In genomic region chr10:19663344-19663743, GRCh38 we compare ENCODE assay signal across 17 cellular contexts.
DNase-seq lines count a peak whose midpoint lies in the region; ATAC-seq and TF ChIP-seq lines count a peak whose summit lies in the region.
"Had no signal": no experiment of that assay in that cellular context is flagged by ENCODE, and none has a peak within 500 bp of the region (broad histone marks: within the 10 kb centered on the region; RNA-seq: fewer than 3 reads in every experiment).

No MANE protein-coding gene starts in this region.

- H3K79me2 ChIP-seq in GM23338 (replicated peaks; ENCODE audit: insufficient read depth): no peaks in the 10 kb centered on the region

- H3K4me1 Mint-ChIP-seq in GM23338: no peaks in the 10 kb centered on the region
- H3K4me1 Mint-ChIP-seq in progenitor cell of endocrine pancreas (ENCODE audit: low read depth): peaks cover 6% of the 10 kb centered on the region

- H3K9me2 ChIP-seq in GM23338 (ENCODE audit: insufficient read depth): no peaks in the 10 kb centered on the region

- no peaks in the 10 kb centered on the region for H3F3A ChIP-seq in GM23338 (replicated peaks; ENCODE audit: low read depth)

- no peak overlapping the region for H2AFZ ChIP-seq in GM23338

- TF ChIP-seq CTCF in GM23338 (conservative IDR thresholded peaks at IDR 0.05; ENCODE audit: low read depth in 2 of 2) (peak; percentile 51 to 53), epithelial cell of proximal tubule (conservative IDR thresholded peaks at IDR 0.05; ENCODE audit: low read depth, low read length) (peak; percentile 42), progenitor cell of endocrine pancreas (IDR thresholded peaks at IDR 0.05; ENCODE audit: unreplicated experiment) (no peak)

- no peaks in the 10 kb centered on the region for H3K4me1 ChIP-seq in GM23338 (ENCODE audit: insufficient read depth)
- H3K4me1 ChIP-seq in SJCRH30: no peaks in the 10 kb centered on the region
- H3K4me1 ChIP-seq: BE2C had no signal

- H4K20me1 ChIP-seq in GM23338 (replicated peaks; ENCODE audit: insufficient read depth): no peaks in the 10 kb centered on the region

- no peaks in the 10 kb centered on the region for H3K27me3 Mint-ChIP-seq in GM23338 (ENCODE audit: insufficient read depth, low read depth, poor library complexity)
- H3K27me3 Mint-ChIP-seq in progenitor cell of endocrine pancreas: peaks cover 5% of the 10 kb centered on the region

- H3K4me3 ChIP-seq in GM23338: no peak overlapping the region
- no peak overlapping the region for H3K4me3 ChIP-seq in epithelial cell of proximal tubule (ENCODE audit: low read depth, low read length)
- no peak overlapping the region for H3K4me3 ChIP-seq in SJCRH30
- H3K4me3 ChIP-seq: MG63 had no signal

- H3K36me3 ChIP-seq in GM23338 (ENCODE audit: insufficient read depth): no peaks in the 10 kb centered on the region
- H3K36me3 ChIP-seq in SJCRH30: no peaks in the 10 kb centered on the region
- H3K36me3 ChIP-seq: BE2C, MG63 had no signal

- no peaks in the 10 kb centered on the region; the same call in 2 of the 3 replicates for H3K9me3 Mint-ChIP-seq in GM23338
- H3K9me3 Mint-ChIP-seq in progenitor cell of endocrine pancreas (ENCODE audit: low read depth): peaks cover 6% of the 10 kb centered on the region

- peak; percentile 13 for DNase-seq in GM23338 (ENCODE audit: low spot score)
- peak; percentile 42 for DNase-seq in OCI-M1 (lab: John Stamatoyannopoulos, UW)
- DNase-seq in epithelial cell of proximal tubule (ENCODE audit: low read depth): no peak
- no peak for DNase-seq in progenitor cell of endocrine pancreas (ENCODE audit: low spot score, unreplicated experiment)
- DNase-seq in foreskin melanocyte: no peak
- DNase-seq in SJCRH30: no peak
- DNase-seq: BE2C; CD8-positive, alpha-beta T cell; DMS79 treated with DMSO at 0.1 percent for 48 hours; MG63; NCI-H1105 treated with DMSO at 0.1 percent for 48 hours; NCI-H187; NCI-H69; NK-92 treated with Interleukin-12 subunit alpha and Interleukin-12 subunit beta, amount 100 ng/mL, for 24 hours; RPMI8226; SIG-M5 had no signal

- ATAC-seq in GM23338: no peak
- ATAC-seq in HG02938 (IDR thresholded peaks at IDR 0.05; ENCODE audit: unreplicated experiment): no peak
- ATAC-seq: CD8-positive, alpha-beta T cell had no signal

- H3K27ac ChIP-seq in GM23338 (ENCODE audit: low read depth) (no peak overlapping the region), SJCRH30 (no peak overlapping the region)

- no peak overlapping the region for H3K4me2 ChIP-seq in GM23338

- no peak overlapping the region for H3K4me3 Mint-ChIP-seq in GM23338
- no peak overlapping the region for H3K4me3 Mint-ChIP-seq in progenitor cell of endocrine pancreas (ENCODE audit: low read depth)
- H3K4me3 Mint-ChIP-seq: CD8-positive, alpha-beta T cell had no signal

- no peaks in the 10 kb centered on the region for H3K27me3 ChIP-seq in GM23338 (ENCODE audit: insufficient read depth)
- no peaks in the 10 kb centered on the region for H3K27me3 ChIP-seq in SJCRH30
- H3K27me3 ChIP-seq: BE2C, MG63 had no signal

- H3K36me3 Mint-ChIP-seq in GM23338 (ENCODE audit: low read depth): no peaks in the 10 kb centered on the region
- no peaks in the 10 kb centered on the region for H3K36me3 Mint-ChIP-seq in progenitor cell of endocrine pancreas (ENCODE audit: insufficient read depth)
- H3K36me3 Mint-ChIP-seq: CD8-positive, alpha-beta T cell had no signal

- H3K27ac Mint-ChIP-seq in GM23338 (no peak overlapping the region), progenitor cell of endocrine pancreas (peak overlapping the region; percentile 7)
- H3K27ac Mint-ChIP-seq: CD8-positive, alpha-beta T cell had no signal

- no peaks in the 10 kb centered on the region for H3K9me3 ChIP-seq in SJCRH30 (replicated peaks)
- H3K9me3 ChIP-seq: BE2C, MG63 had no signal

TF ChIP-seq in GM23338, 12 proteins besides CTCF, POLR2A, EP300 and RAD21:
- TF ChIP-seq POLR2AphosphoS5 (IDR thresholded peaks at IDR 0.05; ENCODE audit: low read depth) (no peak), EZH2phosphoT487 (IDR thresholded peaks at IDR 0.05; ENCODE audit: unreplicated experiment) (no peak), ETS1 (IDR thresholded peaks at IDR 0.05) (no peak), REST (IDR thresholded peaks at IDR 0.05; ENCODE audit: unreplicated experiment) (no peak), CREB1 (CRISPR knock-in tag; IDR thresholded peaks at IDR 0.05; ENCODE audit: low read depth) (no peak), ZNF331 (CRISPR knock-in tag; IDR thresholded peaks at IDR 0.05; ENCODE audit: low read depth) (no peak), ZNF114 (CRISPR knock-in tag; IDR thresholded peaks at IDR 0.05) (no peak)

Comparison
In these comparisons a context has a peak if more than half of its experiments do, and no peak if none do; other contexts are left out.
1. DNase-seq: peak in GM23338 (single experiment) and OCI-M1 (single experiment); none in epithelial cell of proximal tubule (single experiment), progenitor cell of endocrine pancreas (single experiment), foreskin melanocyte (single experiment) and SJCRH30 (0 of 2).